Comparison of ENCODE assay signal across 10 cellular contexts in genomic region chr5:93579561-93580386, GRCh38. TPM values are rescaled to one million over a fixed set of nuclear protein-coding genes. Genes with fewer than 3 reads are reported as not detected.
DNase-seq lines count a peak whose midpoint lies in the region; ATAC-seq and TF ChIP-seq lines count a peak whose summit lies in the region.
"Had no signal": no experiment of that assay in that cellular context is flagged by ENCODE, and none has a peak within 500 bp of the region (broad histone marks: within the 10 kb centered on the region; RNA-seq: fewer than 3 reads in every experiment).

No MANE protein-coding gene starts in this region.

- H3K9me3 Mint-ChIP-seq in mesothelial cell of epicardium: no peaks in the 10 kb centered on the region
- H3K9me3 Mint-ChIP-seq: stimulated activated naive B cell treated with anti-CD40 and anti-IgM and Interleukin-4, amounts not matched to agents 10 μg/mL and 1 μg/mL and 100 μg/mL, for 72 hours had no signal

- in situ Hi-C loops in Panc1 (cut with HindIII; ENCODE audit: low pct_unique_long_range_greater_than_20kb, low sequenced_read_pairs): no loop called here

- peaks cover 25% of the 10 kb centered on the region for H3K4me1 Mint-ChIP-seq in mesothelial cell of epicardium

- H3K36me3 ChIP-seq in Panc1 (ENCODE audit: control insufficient read depth, insufficient read depth, low read length): peaks cover 2% of the 10 kb centered on the region; the same call in 1 of the 2 replicates

- no TSS peak for BruUV-seq in Panc1 (replicated peaks; lab: Mats Ljungman, UMichigan)

- TF ChIP-seq CTCF in Panc1 (IDR thresholded peaks at IDR 0.05) (no peak), mesothelial cell of epicardium (IDR thresholded peaks at IDR 0.05; ENCODE audit: unreplicated experiment) (peak; percentile 3)

- no peaks in the 10 kb centered on the region for H3K36me3 Mint-ChIP-seq in mesothelial cell of epicardium
- H3K36me3 Mint-ChIP-seq: stimulated activated naive B cell treated with anti-CD40 and anti-IgM and Interleukin-4, amounts not matched to agents 10 μg/mL and 1 μg/mL and 100 μg/mL, for 72 hours had no signal

- peak overlapping the region; percentile 94 for H3K27ac ChIP-seq in Panc1 (ENCODE audit: low read length)

- H3K27me3 Mint-ChIP-seq in mesothelial cell of epicardium (ENCODE audit: low read depth): peaks cover 41% of the 10 kb centered on the region

- peaks cover 35% of the 10 kb centered on the region for H3K4me1 ChIP-seq in Panc1 (ENCODE audit: control insufficient read depth, insufficient read depth, low read length)

- peak overlapping the region; percentile 35 for H3K27ac Mint-ChIP-seq in mesothelial cell of epicardium

- peak; percentile 13 for ATAC-seq in Panc1
- ATAC-seq in HG03025 (IDR thresholded peaks at IDR 0.05; ENCODE audit: low FRiP score, unreplicated experiment): no peak
- no peak for ATAC-seq in HG03442 (IDR thresholded peaks at IDR 0.05; ENCODE audit: unreplicated experiment)

- no peaks in the 10 kb centered on the region for H3K9me3 ChIP-seq in Panc1 (ENCODE audit: control insufficient read depth, insufficient read depth, low read depth, low read length)

- no peak overlapping the region for H3K4me3 Mint-ChIP-seq in mesothelial cell of epicardium

- peak overlapping the region; percentile 68 to 71 for H3K4me3 ChIP-seq in Panc1 (ENCODE audit: low read depth in 2 of 2, low read length in 2 of 2)

- POLR2A ChIA-PET in Panc1 (lab: Charles Lee): no interaction called here

- CTCF ChIA-PET in Panc1 (lab: Charles Lee): no interaction called here

- H3K27me3 ChIP-seq in Panc1 (ENCODE audit: control insufficient read depth, insufficient read depth, low read length): no peaks in the 10 kb centered on the region

- DNase-seq in NCI-H1694 treated with DMSO at 0.1 percent for 48 hours (lab: John Stamatoyannopoulos, UW) (peak; percentile 7), NCI-H1694 (lab: John Stamatoyannopoulos, UW) (no peak), Panc1 (ENCODE audit: low read depth, low spot score) (no peak), ecto neural progenitor cell (ENCODE audit: low spot score) (peak; percentile 80), mesothelial cell of epicardium (ENCODE audit: low spot score in 2 of 2, unreplicated experiment in 2 of 2) (peak in 1 of 2 experiments; percentile 56), epidermal melanocyte (ENCODE audit: insufficient read length, low spot score) (no peak)
- DNase-seq: DND-41; stimulated activated naive B cell treated with anti-CD40 and anti-IgM and Interleukin-4, amounts not matched to agents 10 μg/mL and 1 μg/mL and 100 μg/mL, for 72 hours had no signal

- intact Hi-C loops in Panc1 (cut with micrococcal nuclease; ENCODE audit: unreplicated experiment): loop anchor here (2.0 to 10.0 kb wide), 3 partner anchors 221 to 1935 kb away; no protein-coding TSS in a partner anchor

RNA-seq across cellular contexts. Expression of gene NR2F1-AS1, which starts 1.2 kb away (rescaled TPM):
- total RNA-seq in Panc1 (2021; ENCODE audit: unreplicated experiment) (27.0 TPM), mesothelial cell of epicardium (11.9 to 13.6 TPM (median 13.4 TPM) in 3 replicates)
- polyA plus RNA-seq in Panc1 (2012; ENCODE audit: insufficient read length): 23.9 TPM

RNA-seq across cellular contexts. Expression of gene NR2F1, which starts 3.2 kb away (rescaled TPM):
- total RNA-seq in Panc1 (2021; ENCODE audit: unreplicated experiment) (49.5 TPM), mesothelial cell of epicardium (19.7 to 21.4 TPM (median 20.3 TPM) in 3 replicates)
- polyA plus RNA-seq in Panc1 (2012; ENCODE audit: insufficient read length): 115 TPM

Comparison
In these comparisons a context has a peak if more than half of its experiments do, and no peak if none do; other contexts are left out.
1. DNase-seq: peak in NCI-H1694 treated with DMSO at 0.1 percent for 48 hours (single experiment) and ecto neural progenitor cell (single experiment); none in NCI-H1694 (single experiment), Panc1 (single experiment) and epidermal melanocyte (single experiment).